8 cellular contexts compared by ENCODE assay signal in genomic region chr11:103091024-103091423, GRCh38. TPM values are rescaled to one million over a fixed set of nuclear protein-coding genes. Genes with fewer than 3 reads are reported as not detected.
DNase-seq lines count a peak whose midpoint lies in the region; ATAC-seq and TF ChIP-seq lines count a peak whose summit lies in the region.

No MANE protein-coding gene starts in this region.

- H3K27me3 ChIP-seq in esophagus muscularis mucosa: peaks cover 0 to 15% (median 0%) of the 10 kb centered on the region in 4 donors

- H3K4me1 Mint-ChIP-seq in progenitor cell of endocrine pancreas (ENCODE audit: low read depth): peaks cover 17% of the 10 kb centered on the region

- peak overlapping the region in 1 of 4 donors; percentile 92 for H3K27ac ChIP-seq in esophagus muscularis mucosa (replicated peaks in 1 of 4)

- TF ChIP-seq CTCF in esophagus muscularis mucosa (IDR thresholded peaks at IDR 0.05) (no peak), progenitor cell of endocrine pancreas (IDR thresholded peaks at IDR 0.05; ENCODE audit: unreplicated experiment) (no peak)

- DNase-seq in Caki2 (ENCODE audit: low read depth): peak; percentile 16
- peak; percentile 35 for DNase-seq in HEK293T (ENCODE audit: extremely low spot score)
- DNase-seq in SK-MEL-5 (ENCODE audit: low read depth, low spot score): peak; percentile 23
- DNase-seq in esophagus muscularis mucosa (ENCODE audit: extremely low spot score): no peak
- no peak for DNase-seq in progenitor cell of endocrine pancreas (ENCODE audit: low spot score, unreplicated experiment)
- DNase-seq in NCI-H187 (lab: John Stamatoyannopoulos, UW): no peak
- DNase-seq in activated CD8-positive, alpha-beta memory T cell treated with anti-CD3 and anti-CD28 coated beads, Interleukin-2, amount 50 U/mL, for 48 hours: no peak

- peaks cover 0 to 9% (median 0%) of the 10 kb centered on the region in 4 donors for H3K36me3 ChIP-seq in esophagus muscularis mucosa

- TF ChIP-seq EP300 in esophagus muscularis mucosa (IDR thresholded peaks at IDR 0.05): no peak

- POLR2A ChIA-PET in HEK293T (lab: Yijun Ruan, JAX): interaction anchor here (1.7 to 3.5 kb wide), 3 partner anchors 10 to 23 kb away, joined by 3 to 115 read pairs (median 36); partner anchors contain the start of gene DYNC2H1

- no peak for TF ChIP-seq POLR2A in esophagus muscularis mucosa (IDR thresholded peaks at IDR 0.05; ENCODE audit: low read depth)

- H3K9me3 ChIP-seq in esophagus muscularis mucosa: no peaks in the 10 kb centered on the region

- intact Hi-C loops in esophagus muscularis mucosa (cut with DNase I): no loop called here

- in situ Hi-C loops in Caki2 (cut with HindIII; ENCODE audit: low pct_unique_long_range_greater_than_20kb, low sequenced_read_pairs): no loop called here
- in situ Hi-C loops in SK-MEL-5 (cut with HindIII; ENCODE audit: low pct_unique_long_range_greater_than_20kb, low sequenced_read_pairs): no loop called here

- no peaks in the 10 kb centered on the region for H3K9me3 Mint-ChIP-seq in progenitor cell of endocrine pancreas (ENCODE audit: low read depth)

- peak overlapping the region; percentile 88 for H3K4me3 Mint-ChIP-seq in progenitor cell of endocrine pancreas (ENCODE audit: low read depth)

- H3K27me3 Mint-ChIP-seq in progenitor cell of endocrine pancreas: peaks cover 20% of the 10 kb centered on the region

- peak overlapping the region; percentile 85 to 97 (median 92) for H3K4me3 ChIP-seq in esophagus muscularis mucosa

- CTCF ChIA-PET in HEK293T (lab: Yijun Ruan, JAX): interaction anchor here (3.4 kb wide), 1 partner anchor 18 kb away, joined by 22 read pairs; the partner anchor contains the start of gene DYNC2H1

- peaks cover 2% of the 10 kb centered on the region for H3K36me3 Mint-ChIP-seq in progenitor cell of endocrine pancreas (ENCODE audit: insufficient read depth)

- peaks cover 19 to 31% (median 23%) of the 10 kb centered on the region in 4 donors for H3K4me1 ChIP-seq in esophagus muscularis mucosa

- no peak for ATAC-seq in HG02623 (IDR thresholded peaks at IDR 0.05; ENCODE audit: unreplicated experiment)

- WGBS in esophagus muscularis mucosa: 5% methylated on average over 3 of the region's 3 CpGs

- H3K27ac Mint-ChIP-seq in progenitor cell of endocrine pancreas: peak overlapping the region; percentile 95

TF ChIP-seq in HEK293T, 16 proteins besides CTCF, POLR2A, EP300 and RAD21:
- TF ChIP-seq PKNOX1 (IDR thresholded peaks at IDR 0.05) (no peak), FOXM1 (IDR thresholded peaks at IDR 0.05; ENCODE audit: borderline replicate concordance) (no peak), ZNF384 (IDR thresholded peaks at IDR 0.05) (no peak), FOXK2 (IDR thresholded peaks at IDR 0.05) (no peak), FOXA1 (IDR thresholded peaks at IDR 0.05) (no peak), ARNT (IDR thresholded peaks at IDR 0.05) (no peak), ELF4 (IDR thresholded peaks at IDR 0.05) (no peak), BHLHE40 (IDR thresholded peaks at IDR 0.05; ENCODE audit: borderline replicate concordance) (no peak), SP1 (IDR thresholded peaks at IDR 0.05) (no peak), L3MBTL2 (conservative IDR thresholded peaks at IDR 0.05) (no peak), CTBP1 (IDR thresholded peaks at IDR 0.05; ENCODE audit: borderline replicate concordance) (no peak), NFRKB (IDR thresholded peaks at IDR 0.05) (no peak), SUZ12 (IDR thresholded peaks at IDR 0.05) (no peak), TARDBP (IDR thresholded peaks at IDR 0.05) (no peak)

RNA-seq across cellular contexts. Expression of gene DCUN1D5, which starts 0.9 kb away (rescaled TPM):
- total RNA-seq in Caki2 (2014; rRNA removed; shearing (Covaris generic); ENCODE audit: low replicate concordance): 66.1 and 89.2 TPM in 2 replicates
- 54.2 and 64.4 TPM in 2 replicates for total RNA-seq in SK-MEL-5 (2014; rRNA removed; shearing (Covaris generic))
- 63.7 and 66.3 TPM in 2 replicates for polyA plus RNA-seq in SK-MEL-5 (2015; cell fraction: cytosol; rRNA removed)
- 10.6 and 24.0 TPM in 2 replicates for polyA plus RNA-seq in SK-MEL-5 (2015; cell fraction: nucleus; rRNA removed)
- total RNA-seq in esophagus muscularis mucosa (10 to 100 TPM; 37.0 to 48.9 (median 42.6) TPM), progenitor cell of endocrine pancreas (31.8 and 35.9 TPM in 2 replicates)

RNA-seq across cellular contexts. Expression of gene DYNC2H1, which starts 18.2 kb away (rescaled TPM):
- total RNA-seq in Caki2 (2014; rRNA removed; shearing (Covaris generic); ENCODE audit: low replicate concordance): 0.32 and 18.6 TPM in 2 replicates
- total RNA-seq in SK-MEL-5 (2014; rRNA removed; shearing (Covaris generic)): 15.0 and 18.6 TPM in 2 replicates
- 9.5 and 10.1 TPM in 2 replicates for polyA plus RNA-seq in SK-MEL-5 (2015; cell fraction: cytosol; rRNA removed)
- 25.2 and 32.4 TPM in 2 replicates for polyA plus RNA-seq in SK-MEL-5 (2015; cell fraction: nucleus; rRNA removed)
- total RNA-seq in esophagus muscularis mucosa: 10 to 100 TPM in 3 of 4 donors, 1 to 10 TPM in 1; 9.2 to 14.5 (median 12.5) TPM
- total RNA-seq in progenitor cell of endocrine pancreas: 18.6 and 19.1 TPM in 2 replicates

Comparison
In these comparisons a context has a peak if more than half of its experiments do, and no peak if none do; other contexts are left out.
1. DNase-seq: peak in Caki2 (single experiment), HEK293T (single experiment) and SK-MEL-5 (single experiment); none in esophagus muscularis mucosa (single experiment), progenitor cell of endocrine pancreas (single experiment), NCI-H187 (0 of 2) and activated CD8-positive, alpha-beta memory T cell treated with anti-CD3 and anti-CD28 coated beads, Interleukin-2, amount 50 U/mL, for 48 hours (single experiment).